In the genomic region with DNA sequence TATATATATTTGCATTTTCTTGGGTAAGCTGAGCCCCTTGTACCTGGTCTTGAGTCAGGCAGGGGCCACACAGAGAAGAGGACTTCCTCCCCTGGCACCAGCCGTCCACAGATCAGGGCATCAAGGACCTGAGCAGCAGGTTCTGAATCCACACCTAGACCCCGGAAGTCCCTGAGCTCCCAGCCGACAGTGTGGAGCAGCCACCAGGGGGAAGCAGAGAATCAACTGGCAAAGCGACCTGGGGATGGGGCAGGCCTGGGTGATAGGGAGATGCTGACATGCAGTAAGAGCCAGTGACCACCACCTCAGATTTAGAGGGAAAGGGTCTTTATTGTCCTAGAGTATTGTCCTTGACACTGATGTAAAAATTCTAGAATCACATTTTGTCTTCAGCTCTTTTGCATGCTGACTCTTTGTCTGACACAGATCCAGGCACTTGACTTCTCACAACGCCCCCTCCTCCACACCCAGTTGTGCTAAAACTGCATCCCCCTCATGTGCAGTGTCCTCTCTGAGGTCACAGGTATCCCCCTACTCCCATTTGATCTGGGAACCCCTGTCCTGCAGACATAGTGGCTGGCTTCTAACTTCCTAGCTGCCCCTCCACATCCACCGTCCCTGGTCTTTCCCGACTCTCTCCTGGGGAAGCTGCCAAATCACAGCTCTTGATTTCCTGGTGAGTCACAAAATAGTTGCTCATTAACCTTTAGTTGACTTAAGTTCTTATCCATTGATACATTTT, we compare ENCODE assay signal across 8 cellular contexts.
DNase-seq lines count a peak whose midpoint lies in the region; ATAC-seq and TF ChIP-seq lines count a peak whose summit lies in the region.

No MANE protein-coding gene starts in this region.

- ATAC-seq in HG02610 (IDR thresholded peaks at IDR 0.05; ENCODE audit: unreplicated experiment) (peak; percentile 51), heart left ventricle (peak in 2 of 4 donors; percentile 49 to 56), HG03196 (IDR thresholded peaks at IDR 0.05; ENCODE audit: unreplicated experiment) (no peak), GM18867 (IDR thresholded peaks at IDR 0.05; ENCODE audit: unreplicated experiment) (no peak)

- POLR2A ChIA-PET in RWPE1 (lab: Yijun Ruan, JAX; ENCODE audit: low non-redundant PET): no interaction called here

- peaks cover 0 to 28% (median 0%) of the 10 kb centered on the region in 9 donors for H3K27me3 ChIP-seq in heart left ventricle

- peaks cover 0 to 21% (median 0%) of the 10 kb centered on the region in 12 donors for H3K4me1 ChIP-seq in heart left ventricle

- H3K27ac ChIP-seq in RWPE1 (no peak overlapping the region), heart left ventricle (peak overlapping the region in 1 of 12 donors; percentile 70)

- WGBS in heart left ventricle, 4 donors: 23 to 37% (median 30%) methylated on average over 6 to 7 of the region's 7 CpGs

- no peaks in the 10 kb centered on the region for H3K9me3 ChIP-seq in heart left ventricle

- DNase-seq in Caki2 (ENCODE audit: low read depth): peak; percentile 40
- DNase-seq in RWPE1 (ENCODE audit: low spot score): peak; percentile 57
- peak; percentile 73 for DNase-seq in activated effector memory CD4-positive, alpha-beta T cell treated with Interleukin-2 at 50 U/mL for 16 hours
- peak in 2 of 5 donors; percentile 33 to 39 for DNase-seq in heart left ventricle
- peak; percentile 69 for DNase-seq in stimulated activated CD4-positive, alpha-beta T cell treated with anti-CD3 and anti-CD28 coated beads, Interleukin-12 subunit alpha, Interleukin-12 subunit beta, amount 100 ng/mL, for 4 hours

- H3K36me3 ChIP-seq in heart left ventricle: no peaks in the 10 kb centered on the region

- in situ Hi-C loops in Caki2 (cut with HindIII; ENCODE audit: low pct_unique_long_range_greater_than_20kb, low sequenced_read_pairs): no loop called here

- H3K4me3 ChIP-seq in heart left ventricle: no peak overlapping the region

- intact Hi-C loops in heart left ventricle (cut with DNase I): loop anchor here in 2 of 10 donors (5.0 to 10.0 kb wide), 2 partner anchors 131 to 291 kb away; a partner anchor contains a TSS

- TF ChIP-seq CTCF in RWPE1 (conservative IDR thresholded peaks at IDR 0.05; ENCODE audit: low read depth): peak; percentile 43
- peak; percentile 22 to 60 (median 48) for TF ChIP-seq CTCF in heart left ventricle (IDR thresholded peaks at IDR 0.05)

- CTCF ChIA-PET in RWPE1 (lab: Yijun Ruan, JAX): interaction anchor here (0.6 to 1.8 kb wide), 11 partner anchors 9 to 203 kb away, joined by 3 to 6 read pairs (median 3); no protein-coding TSS in a partner anchor

- no peak for TF ChIP-seq POLR2A in heart left ventricle (IDR thresholded peaks at IDR 0.05)
